In genomic region chrX:149004936-149005335, GRCh38 we compare ENCODE assay signal across 28 cellular contexts.
A peak's percentile ranks its signal among the peaks of the same experiment; 100 is the strongest.
DNase-seq lines count a peak whose midpoint lies in the region; ATAC-seq and TF ChIP-seq lines count a peak whose summit lies in the region.
"Had no signal": no experiment of that assay in that cellular context is flagged by ENCODE, and none has a peak within 500 bp of the region (broad histone marks: within the 10 kb centered on the region; RNA-seq: fewer than 3 reads in every experiment).

No MANE protein-coding gene starts in this region.

- H3K27ac Mint-ChIP-seq in H9 (no peak overlapping the region; a peak in 1 of 7 replicates), chondrocyte (ENCODE audit: unreplicated experiment) (no peak overlapping the region)
- H3K27ac Mint-ChIP-seq: activated naive CD4-positive, alpha-beta T cell treated with anti-CD3 and anti-CD28 coated beads, Interleukin-2, amount 10 ng/mL, durations not matched to agents 7 days and 5 days; T-helper 2 cell treated with Interferon-gamma antibody and Interleukin-4, amounts not matched to agents 5 μg/mL and 100 μg/mL, for 36 hours had no signal

- H3K9me3 Mint-ChIP-seq in H9 (peaks cover 53 to 64% of the 10 kb centered on the region in 2 experiments), chondrocyte (ENCODE audit: low read depth) (peaks cover 12% of the 10 kb centered on the region)
- H3K9me3 Mint-ChIP-seq: activated naive CD4-positive, alpha-beta T cell treated with anti-CD3 and anti-CD28 coated beads, Interleukin-2, amount 10 ng/mL, durations not matched to agents 7 days and 5 days; activated T-cell treated with anti-CD3 and anti-CD28 coated beads, Interleukin-2, amount 50 U/mL, for 4 hours; stimulated activated naive CD8-positive, alpha-beta T cell treated with anti-CD3 and anti-CD28 coated beads, Interleukin-15, amount 100 ng/mL, for 72 hours; T-helper 2 cell treated with Interferon-gamma antibody and Interleukin-4, amounts not matched to agents 5 μg/mL and 100 μg/mL, for 36 hours had no signal

- no peak overlapping the region for H3K23ac ChIP-seq in H9 (ENCODE audit: insufficient read length, low read depth, low read length)

- H2AFZ ChIP-seq in H9 (ENCODE audit: low read length): no peak overlapping the region
- no peak overlapping the region for H2AFZ ChIP-seq in SU-DHL-6 (ENCODE audit: low read depth, low read length, severe bottlenecking)

- H3K4me3 Mint-ChIP-seq in H9 (no peak overlapping the region), chondrocyte (ENCODE audit: unreplicated experiment) (no peak overlapping the region)
- H3K4me3 Mint-ChIP-seq: activated naive CD4-positive, alpha-beta T cell treated with anti-CD3 and anti-CD28 coated beads, Interleukin-2, amount 10 ng/mL, durations not matched to agents 7 days and 5 days; activated T-cell treated with anti-CD3 and anti-CD28 coated beads, Interleukin-2, amount 50 U/mL, for 4 hours; stimulated activated naive CD8-positive, alpha-beta T cell treated with anti-CD3 and anti-CD28 coated beads, Interleukin-15, amount 100 ng/mL, for 72 hours; T-helper 2 cell treated with Interferon-gamma antibody and Interleukin-4, amounts not matched to agents 5 μg/mL and 100 μg/mL, for 36 hours had no signal

- no peak overlapping the region for H3K4ac ChIP-seq in H9 (ENCODE audit: low read depth, low read length)

- H2AK5ac ChIP-seq in H9 (ENCODE audit: insufficient read length, low read length): no peak overlapping the region

- H3K18ac ChIP-seq in H9 (ENCODE audit: insufficient read length, low read depth, low read length): no peak overlapping the region

- H3K27me3 Mint-ChIP-seq in H9 (ENCODE audit: low read depth): no peaks in the 10 kb centered on the region
- no peaks in the 10 kb centered on the region for H3K27me3 Mint-ChIP-seq in chondrocyte (ENCODE audit: low read depth)
- H3K27me3 Mint-ChIP-seq: activated naive CD4-positive, alpha-beta T cell treated with anti-CD3 and anti-CD28 coated beads, Interleukin-2, amount 10 ng/mL, durations not matched to agents 7 days and 5 days; stimulated activated naive CD8-positive, alpha-beta T cell treated with anti-CD3 and anti-CD28 coated beads, Interleukin-15, amount 100 ng/mL, for 72 hours had no signal

- H3K27me3 ChIP-seq in H9 (ENCODE audit: insufficient read depth, low read length) (no peaks in the 10 kb centered on the region), SU-DHL-6 (ENCODE audit: low read length) (no peaks in the 10 kb centered on the region)
- H3K27me3 ChIP-seq: foreskin keratinocyte, transverse colon had no signal

- ATAC-seq in HG03469 (IDR thresholded peaks at IDR 0.05; ENCODE audit: unreplicated experiment): no peak
- ATAC-seq: activated T-cell treated with anti-CD3 and anti-CD28 coated beads, Interleukin-2, amount 50 U/mL, for 4 hours; foreskin keratinocyte; HepG2; Panc1; stimulated activated naive CD8-positive, alpha-beta T cell treated with anti-CD3 and anti-CD28 coated beads, Interleukin-15, amount 100 ng/mL, for 72 hours had no signal

- DNase-seq in H9: peak; percentile 30
- peak; percentile 3 for DNase-seq in iPS-NIHi11 (ENCODE audit: low spot score)
- DNase-seq in chondrocyte (ENCODE audit: low spot score): no peak
- DNase-seq in RKO (ENCODE audit: low spot score): no peak
- DNase-seq: activated CD4-positive, CD25-positive, alpha-beta regulatory T cell treated with anti-CD3 and anti-CD28 coated beads, Interleukin-2, amount 50 U/mL, for 72 hours; activated CD8-positive, alpha-beta memory T cell treated with anti-CD3 and anti-CD28 coated beads for 24 hours; activated naive CD4-positive, alpha-beta T cell treated with anti-CD3 and anti-CD28 coated beads, Interleukin-2, amount 10 ng/mL, durations not matched to agents 7 days and 5 days; activated T-cell treated with anti-CD3 and anti-CD28 coated beads, Interleukin-2, amount 50 U/mL, for 4 hours; anterior cingulate cortex; caudate nucleus; DMS79 treated with DMSO at 0.1 percent for 48 hours; foreskin keratinocyte; HCEC 1CT; mammary epithelial cell; NCI-H146; NCI-H526 treated with DMSO at 0.1 percent for 48 hours; nucleus accumbens; stimulated activated CD4-positive, alpha-beta T cell treated with anti-CD3 and anti-CD28 coated beads, Interleukin-4, amount 100 ng/mL, for 4 hours; stimulated activated naive CD8-positive, alpha-beta T cell treated with anti-CD3 and anti-CD28 coated beads, Interleukin-15, amount 100 ng/mL, for 72 hours; transverse colon had no signal

- H2BK120ac ChIP-seq in H9 (ENCODE audit: low read depth, low read length, poor library complexity, severe bottlenecking): no peak overlapping the region

- no CpG with 5 or more reads among the region's 2 CpGs for WGBS in H9 (ENCODE audit: extremely low coverage, insufficient read length, low lambda C conversion rate)

- H2BK12ac ChIP-seq in H9 (ENCODE audit: insufficient read length, low read depth, low read length): no peak overlapping the region

- no peak overlapping the region for H4K91ac ChIP-seq in H9 (ENCODE audit: insufficient read length, low read depth, low read length)

- no peak overlapping the region for H4K8ac ChIP-seq in H9 (replicated peaks; ENCODE audit: insufficient read length, low read depth, low read length)

- H3K4me1 ChIP-seq in H9 (ENCODE audit: insufficient read depth, low read length): no peaks in the 10 kb centered on the region
- H3K4me1 ChIP-seq: foreskin keratinocyte, transverse colon had no signal

- H4K20me1 ChIP-seq in H9 (ENCODE audit: control insufficient read depth, insufficient read depth, insufficient read length) (no peaks in the 10 kb centered on the region), SU-DHL-6 (ENCODE audit: low read depth, low read length) (no peaks in the 10 kb centered on the region)

- no peaks in the 10 kb centered on the region for H3K4me1 Mint-ChIP-seq in H9
- H3K4me1 Mint-ChIP-seq in chondrocyte (ENCODE audit: low read depth): peaks cover 17% of the 10 kb centered on the region
- H3K4me1 Mint-ChIP-seq: activated naive CD4-positive, alpha-beta T cell treated with anti-CD3 and anti-CD28 coated beads, Interleukin-2, amount 10 ng/mL, durations not matched to agents 7 days and 5 days; stimulated activated naive CD8-positive, alpha-beta T cell treated with anti-CD3 and anti-CD28 coated beads, Interleukin-15, amount 100 ng/mL, for 72 hours had no signal

- H4K5ac ChIP-seq in H9 (ENCODE audit: insufficient read length, low read depth, low read length): no peak overlapping the region

- no peak overlapping the region for H2BK20ac ChIP-seq in H9 (ENCODE audit: low read depth, low read length, poor library complexity, severe bottlenecking)

- H3T11ph ChIP-seq in H9 (ENCODE audit: low read length): no peak overlapping the region

- H3K27ac ChIP-seq in H9 (ENCODE audit: insufficient read length, low read depth, low read length) (no peak overlapping the region), SU-DHL-6 (ENCODE audit: low read depth, low read length) (no peak overlapping the region)
- H3K27ac ChIP-seq: foreskin keratinocyte, SK-N-MC, transverse colon had no signal

- H3K4me2 ChIP-seq in H9 (ENCODE audit: insufficient read depth, insufficient read length, low read length) (no peak overlapping the region), SU-DHL-6 (ENCODE audit: low read depth, low read length, poor library complexity, severe bottlenecking) (no peak overlapping the region)
- H3K4me2 ChIP-seq: smooth muscle cell had no signal

- H2BK5ac ChIP-seq in H9 (ENCODE audit: insufficient read length, low read length): no peak overlapping the region

- no peak overlapping the region for H3K56ac ChIP-seq in H9 (ENCODE audit: insufficient read length, low read depth, low read length)

- H3F3A ChIP-seq in SU-DHL-6 (ENCODE audit: insufficient read depth): no peaks in the 10 kb centered on the region

- no peaks in the 10 kb centered on the region for H3K36me3 Mint-ChIP-seq in H9 (ENCODE audit: insufficient read depth in 1 of 3, low read depth in 3 of 3)
- H3K36me3 Mint-ChIP-seq in chondrocyte (ENCODE audit: low read depth): no peaks in the 10 kb centered on the region
- H3K36me3 Mint-ChIP-seq: activated naive CD4-positive, alpha-beta T cell treated with anti-CD3 and anti-CD28 coated beads, Interleukin-2, amount 10 ng/mL, durations not matched to agents 7 days and 5 days had no signal

- TF ChIP-seq CTCF in GM12872 (IDR thresholded peaks at IDR 0.05; ENCODE audit: insufficient read depth, low read depth, low read length) (peak; percentile 47; the same call in 2 of the 3 replicates), H9 (conservative IDR thresholded peaks at IDR 0.05) (peak; percentile 38; the same call in 2 of the 3 replicates), SU-DHL-6 (IDR thresholded peaks at IDR 0.05; ENCODE audit: insufficient read depth, low read length, poor library complexity, severe bottlenecking) (peak; percentile 14), chondrocyte (IDR thresholded peaks at IDR 0.05) (no peak)

- no peak overlapping the region for H3K9ac ChIP-seq in H9 (ENCODE audit: extremely low read depth, insufficient read length, low read length)
- H3K9ac ChIP-seq in SU-DHL-6 (ENCODE audit: low read length): no peak overlapping the region

- no peaks in the 10 kb centered on the region for H3K9me2 ChIP-seq in SU-DHL-6 (replicated peaks; ENCODE audit: insufficient read depth, low read length)

- H3K14ac ChIP-seq in H9 (ENCODE audit: insufficient read depth, low read length): no peak overlapping the region

- no peaks in the 10 kb centered on the region for H3K79me1 ChIP-seq in H9 (ENCODE audit: insufficient read depth, low read depth, low read length, poor library complexity, severe bottlenecking)

- H3K9me3 ChIP-seq in H9 (ENCODE audit: control insufficient read depth, low read depth, low read length) (peaks cover 17% of the 10 kb centered on the region), SU-DHL-6 (ENCODE audit: insufficient read depth, low read length) (no peaks in the 10 kb centered on the region)
- H3K9me3 ChIP-seq: transverse colon had no signal

- no peaks in the 10 kb centered on the region for H3K36me3 ChIP-seq in SU-DHL-6 (ENCODE audit: low read length)
- H3K36me3 ChIP-seq: transverse colon had no signal

- H3K4me3 ChIP-seq in SU-DHL-6 (ENCODE audit: insufficient read depth, low read length, poor library complexity, severe bottlenecking): no peak overlapping the region
- H3K4me3 ChIP-seq: SK-N-MC, smooth muscle cell, transverse colon had no signal

- H3K79me2 ChIP-seq in H9 (ENCODE audit: insufficient read depth, low read length) (no peaks in the 10 kb centered on the region; the same call in 1 of the 2 replicates), SU-DHL-6 (ENCODE audit: insufficient read depth, low read length) (no peaks in the 10 kb centered on the region)

- no peaks in the 10 kb centered on the region for H3K23me2 ChIP-seq in H9 (ENCODE audit: insufficient read length, low read depth, low read length, poor library complexity, severe bottlenecking)

- H2BK15ac ChIP-seq in H9 (ENCODE audit: low read depth, low read length): no peak overlapping the region

Comparison
In these comparisons a context has a peak if more than half of its experiments do, and no peak if none do; other contexts are left out.
1. DNase-seq: peak in H9 (single experiment) and iPS-NIHi11 (single experiment); none in chondrocyte (single experiment) and RKO (single experiment).